31 cellular contexts compared by ENCODE assay signal in the genomic region with DNA sequence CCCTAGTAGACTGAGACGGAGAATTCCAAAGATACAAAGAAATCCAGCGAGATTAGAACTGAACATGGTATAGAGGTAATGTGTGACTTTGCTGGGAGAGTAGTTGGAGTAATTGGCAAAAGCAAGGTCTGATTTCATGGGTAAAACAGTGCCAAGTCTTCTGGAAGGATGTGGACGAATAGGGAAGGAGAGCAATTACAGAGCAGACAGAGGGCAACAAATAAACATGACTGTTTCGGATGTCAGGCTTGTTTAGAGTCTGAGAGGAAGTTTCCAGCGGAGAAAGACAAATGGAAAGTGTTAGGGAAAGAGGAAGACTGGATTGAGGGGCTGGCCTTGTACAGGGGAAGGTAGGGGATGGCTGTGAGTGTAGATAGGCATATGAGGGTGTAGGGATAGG.
"Had no signal": no experiment of that assay in that cellular context is flagged by ENCODE, and none has a peak within 500 bp of the region (broad histone marks: within the 10 kb centered on the region; RNA-seq: fewer than 3 reads in every experiment).

No MANE protein-coding gene starts in this region.

- H3K9me3 Mint-ChIP-seq: activated B cell treated with CpG ODN at 0.5 μM for 24 hours; activated CD8-positive, alpha-beta T cell treated with anti-CD3 and anti-CD28 coated beads for 36 hours; activated naive CD4-positive, alpha-beta T cell treated with anti-CD3 and anti-CD28 coated beads, Interleukin-2, amount 50 U/mL, for 24 hours; activated naive CD8-positive, alpha-beta T cell treated with anti-CD3 and anti-CD28 coated beads, Interleukin-2, amount 50 U/mL, for 24 hours; activated T-cell treated with anti-CD3 and anti-CD28 coated beads, Interleukin-2, amount 50 U/mL, for 4 hours; activated T-helper 2 cell treated with anti-CD3 and anti-CD28 coated beads, Interferon-gamma antibody, Interleukin-2, Interleukin-4, amounts not matched to agents 10 μg/mL and 5 μg/mL and 100 μg/mL, durations not matched to agents 14 hours and 24 hours and 36 hours; central memory CD8-positive, alpha-beta T cell; naive B cell had no signal

- ATAC-seq: activated CD8-positive, alpha-beta T cell treated with anti-CD3 and anti-CD28 coated beads for 36 hours; activated naive CD8-positive, alpha-beta T cell treated with anti-CD3 and anti-CD28 coated beads, Interleukin-2, amount 50 U/mL, for 24 hours; activated T-cell treated with anti-CD3 and anti-CD28 coated beads, Interleukin-2, amount 50 U/mL, for 4 hours; gastrocnemius medialis; left cardiac atrium; left ventricle myocardium superior; pancreas; sciatic nerve; stimulated activated naive CD8-positive, alpha-beta T cell treated with anti-CD3 and anti-CD28 coated beads, Interleukin-15, Interleukin-2, amounts not matched to agents 100 U/mL and 50 U/mL, for 24 hours had no signal

- H3K36me3 ChIP-seq: esophagus muscularis mucosa, gastrocnemius medialis, pancreas, prostate gland, transverse colon had no signal

- H3K27ac Mint-ChIP-seq: activated B cell treated with CpG ODN at 0.5 μM for 24 hours; activated CD8-positive, alpha-beta T cell treated with anti-CD3 and anti-CD28 coated beads for 36 hours; activated naive CD4-positive, alpha-beta T cell treated with anti-CD3 and anti-CD28 coated beads, Interleukin-2, amount 50 U/mL, for 24 hours; activated naive CD8-positive, alpha-beta T cell treated with anti-CD3 and anti-CD28 coated beads, Interleukin-2, amount 50 U/mL, for 24 hours; activated T-helper 2 cell treated with anti-CD3 and anti-CD28 coated beads, Interferon-gamma antibody, Interleukin-2, Interleukin-4, amounts not matched to agents 10 μg/mL and 5 μg/mL and 100 μg/mL, durations not matched to agents 14 hours and 24 hours and 36 hours; naive B cell had no signal

- H3K27ac ChIP-seq: esophagus muscularis mucosa, gastrocnemius medialis, hepatocyte, pancreas, prostate gland, skin epidermis, testis, transverse colon had no signal

- FAIRE-seq: bronchial epithelial cell, keratinocyte, pancreas had no signal

- H3K4me3 ChIP-seq: esophagus muscularis mucosa, gastrocnemius medialis, hepatocyte, pancreas, prostate gland, skin epidermis, testis, transverse colon had no signal

- DNase-seq: activated B cell treated with CpG ODN at 0.5 μM for 24 hours; activated CD4-positive, alpha-beta T cell treated with anti-CD3 and anti-CD28 coated beads, Interleukin-2, amount 50 U/mL, for 1 hour; activated CD8-positive, alpha-beta T cell treated with anti-CD3 and anti-CD28 coated beads for 36 hours; activated naive CD8-positive, alpha-beta T cell treated with anti-CD3 and anti-CD28 coated beads, Interleukin-2, amount 50 U/mL, for 24 hours; activated T-cell treated with anti-CD3 and anti-CD28 coated beads, Interleukin-2, amount 50 U/mL, for 4 hours; amygdala; dermis blood vessel endothelial cell; effector CD4-positive, alpha-beta T cell; gastrocnemius medialis; left cardiac atrium; left ventricle myocardium superior; mammary epithelial cell; naive B cell; pancreas; retina; stimulated activated CD4-positive, alpha-beta T cell treated with anti-CD3 and anti-CD28 coated beads, Interleukin-12 subunit alpha, Interleukin-12 subunit beta, amount 100 ng/mL, for 4 hours; stimulated activated CD4-positive, alpha-beta T cell treated with anti-CD3 and anti-CD28 coated beads, Interleukin-4, amount 100 ng/mL, for 1 hour; stimulated activated naive CD8-positive, alpha-beta T cell treated with anti-CD3 and anti-CD28 coated beads, Interleukin-15, Interleukin-2, amounts not matched to agents 100 U/mL and 50 U/mL, for 24 hours; T-helper 2 cell; testis; transverse colon had no signal

- H3K9me3 ChIP-seq: esophagus muscularis mucosa, gastrocnemius medialis, pancreas, prostate gland, testis, transverse colon had no signal

- H2AFZ ChIP-seq: hepatocyte had no signal

- H3K79me2 ChIP-seq: hepatocyte had no signal

- H3K27me3 ChIP-seq: esophagus muscularis mucosa, gastrocnemius medialis, hepatocyte, pancreas, testis, transverse colon had no signal

- H3K4me1 Mint-ChIP-seq: activated B cell treated with CpG ODN at 0.5 μM for 24 hours; activated naive CD4-positive, alpha-beta T cell treated with anti-CD3 and anti-CD28 coated beads, Interleukin-2, amount 50 U/mL, for 24 hours; activated naive CD8-positive, alpha-beta T cell treated with anti-CD3 and anti-CD28 coated beads, Interleukin-2, amount 50 U/mL, for 24 hours; central memory CD8-positive, alpha-beta T cell; naive B cell had no signal

- H3K36me3 Mint-ChIP-seq: activated naive CD4-positive, alpha-beta T cell treated with anti-CD3 and anti-CD28 coated beads, Interleukin-2, amount 50 U/mL, for 24 hours; naive B cell had no signal

- H3K4me3 Mint-ChIP-seq: activated B cell treated with CpG ODN at 0.5 μM for 24 hours; activated CD8-positive, alpha-beta T cell treated with anti-CD3 and anti-CD28 coated beads for 36 hours; activated naive CD4-positive, alpha-beta T cell treated with anti-CD3 and anti-CD28 coated beads, Interleukin-2, amount 50 U/mL, for 24 hours; activated naive CD8-positive, alpha-beta T cell treated with anti-CD3 and anti-CD28 coated beads, Interleukin-2, amount 50 U/mL, for 24 hours; activated T-cell treated with anti-CD3 and anti-CD28 coated beads, Interleukin-2, amount 50 U/mL, for 4 hours; central memory CD8-positive, alpha-beta T cell; naive B cell had no signal

- H3K4me1 ChIP-seq: esophagus muscularis mucosa, gastrocnemius medialis, pancreas, prostate gland, testis, transverse colon had no signal

- H3K4me2 ChIP-seq: hepatocyte had no signal

- H3K27me3 Mint-ChIP-seq: activated B cell treated with CpG ODN at 0.5 μM for 24 hours; activated CD8-positive, alpha-beta T cell treated with anti-CD3 and anti-CD28 coated beads for 36 hours had no signal
